In genomic region chr12:110271015-110271414, GRCh38 we compare ENCODE assay signal across 17 cellular contexts. TPM values are rescaled to one million over a fixed set of nuclear protein-coding genes. Genes with fewer than 3 reads are reported as not detected.
A peak's percentile ranks its signal among the peaks of the same experiment; 100 is the strongest.
DNase-seq lines count a peak whose midpoint lies in the region; ATAC-seq, FAIRE-seq and TF ChIP-seq lines count a peak whose summit lies in the region.
"Had no signal": no experiment of that assay in that cellular context is flagged by ENCODE, and none has a peak within 500 bp of the region (broad histone marks: within the 10 kb centered on the region; RNA-seq: fewer than 3 reads in every experiment).

No MANE protein-coding gene starts in this region.

- no peak for DNase-seq in right atrium auricular region (ENCODE audit: low spot score)
- DNase-seq in cardiac septum (ENCODE audit: low spot score), result no peak
- no peak for DNase-seq in astrocyte (ENCODE audit: low read depth)
- DNase-seq in osteoblast (ENCODE audit: insufficient read length, low spot score, missing footprints), result no peak
- DNase-seq in uterus, result no peak
- no peak for DNase-seq in GM19238 (ENCODE audit: insufficient read length, low spot score)
- DNase-seq in HK-2 (ENCODE audit: unreplicated experiment), result no peak
- no peak for DNase-seq in stimulated activated effector memory CD8-positive, alpha-beta T cell treated with anti-CD3 and anti-CD28 coated beads, Interleukin-12 subunit alpha, Interleukin-12 subunit beta, amount 100 ng/mL, for 72 hours (ENCODE audit: low spot score in 2 of 2)
- DNase-seq: activated CD4-positive, alpha-beta T cell treated with anti-CD3 and anti-CD28 coated beads for 4 hours; H7; naive thymus-derived CD4-positive, alpha-beta T cell; stimulated activated naive CD8-positive, alpha-beta T cell treated with anti-CD3 and anti-CD28 coated beads, Interleukin-15, Interleukin-2, amounts not matched to agents 100 U/mL and 50 U/mL, for 24 hours; T1000 had no signal

- no peak for FAIRE-seq in astrocyte (lab: Jason Lieb, UNC)
- FAIRE-seq: islet of Langerhans, urothelium cell line had no signal

- no peak for TF ChIP-seq POLR2A in uterus (IDR thresholded peaks at IDR 0.05)

- H2AFZ ChIP-seq in astrocyte (ENCODE audit: low read depth, low read length) (no peak overlapping the region), osteoblast (ENCODE audit: low read length) (no peak overlapping the region)
- H2AFZ ChIP-seq: hepatocyte had no signal

- H3K4me1 ChIP-seq in right atrium auricular region (peaks cover 0 to 60% of the 10 kb centered on the region in 2 donors), astrocyte (ENCODE audit: insufficient read depth, low read length) (peaks cover 29% of the 10 kb centered on the region), osteoblast (ENCODE audit: insufficient read depth, low read length) (peaks cover 31% of the 10 kb centered on the region), uterus (peaks cover 0 to 20% of the 10 kb centered on the region in 2 donors)

- H3K79me2 ChIP-seq in astrocyte (ENCODE audit: insufficient read depth, low read length) (no peaks in the 10 kb centered on the region), osteoblast (ENCODE audit: insufficient read depth, low read length) (no peaks in the 10 kb centered on the region)
- H3K79me2 ChIP-seq: hepatocyte had no signal

- no peak overlapping the region for H3K4me3 Mint-ChIP-seq in astrocyte (ENCODE audit: unreplicated experiment)
- no peak overlapping the region for H3K4me3 Mint-ChIP-seq in stimulated activated effector memory CD8-positive, alpha-beta T cell treated with anti-CD3 and anti-CD28 coated beads, Interleukin-12 subunit alpha, Interleukin-12 subunit beta, amount 100 ng/mL, for 72 hours
- H3K4me3 Mint-ChIP-seq: central memory CD8-positive, alpha-beta T cell; naive thymus-derived CD4-positive, alpha-beta T cell had no signal

- peak overlapping the region; percentile 75 to 76 for H3K27ac ChIP-seq in right atrium auricular region
- H3K27ac ChIP-seq in astrocyte (ENCODE audit: low read depth, low read length), result no peak overlapping the region
- peak overlapping the region; percentile 40 for H3K27ac ChIP-seq in osteoblast (ENCODE audit: low read depth, low read length)
- peak overlapping the region; percentile 70 to 76 for H3K27ac ChIP-seq in uterus

- no peaks in the 10 kb centered on the region for H4K20me1 ChIP-seq in astrocyte (ENCODE audit: insufficient read depth, low read length)
- H4K20me1 ChIP-seq in osteoblast (ENCODE audit: insufficient read depth, low read length), result no peaks in the 10 kb centered on the region

- no peaks in the 10 kb centered on the region for H3K36me3 ChIP-seq in right atrium auricular region
- no peaks in the 10 kb centered on the region for H3K36me3 ChIP-seq in astrocyte (ENCODE audit: insufficient read depth, low read length)
- no peaks in the 10 kb centered on the region for H3K36me3 ChIP-seq in osteoblast (ENCODE audit: insufficient read depth, low read length)
- H3K36me3 ChIP-seq in uterus, result no peaks in the 10 kb centered on the region

- H3K27ac Mint-ChIP-seq in astrocyte (ENCODE audit: unreplicated experiment), result no peak overlapping the region
- no peak overlapping the region for H3K27ac Mint-ChIP-seq in stimulated activated effector memory CD8-positive, alpha-beta T cell treated with anti-CD3 and anti-CD28 coated beads, Interleukin-12 subunit alpha, Interleukin-12 subunit beta, amount 100 ng/mL, for 72 hours
- H3K27ac Mint-ChIP-seq: naive thymus-derived CD4-positive, alpha-beta T cell had no signal

- ATAC-seq in stimulated activated effector memory CD8-positive, alpha-beta T cell treated with anti-CD3 and anti-CD28 coated beads, Interleukin-12 subunit alpha, Interleukin-12 subunit beta, amount 100 ng/mL, for 72 hours, result no peak
- ATAC-seq: naive thymus-derived CD4-positive, alpha-beta T cell; stimulated activated naive CD8-positive, alpha-beta T cell treated with anti-CD3 and anti-CD28 coated beads, Interleukin-15, Interleukin-2, amounts not matched to agents 100 U/mL and 50 U/mL, for 24 hours had no signal

- H3K4me1 Mint-ChIP-seq in astrocyte (ENCODE audit: low read depth, unreplicated experiment), result peaks cover 40% of the 10 kb centered on the region
- H3K4me1 Mint-ChIP-seq in stimulated activated effector memory CD8-positive, alpha-beta T cell treated with anti-CD3 and anti-CD28 coated beads, Interleukin-12 subunit alpha, Interleukin-12 subunit beta, amount 100 ng/mL, for 72 hours, result no peaks in the 10 kb centered on the region
- H3K4me1 Mint-ChIP-seq: central memory CD8-positive, alpha-beta T cell had no signal

- no peak for TF ChIP-seq CTCF in right atrium auricular region (IDR thresholded peaks at IDR 0.05)
- TF ChIP-seq CTCF in astrocyte (IDR thresholded peaks at IDR 0.05; ENCODE audit: insufficient read depth, low read depth, low read length), result no peak
- TF ChIP-seq CTCF in osteoblast (IDR thresholded peaks at IDR 0.05; ENCODE audit: extremely low read depth, low read depth, low read length), result no peak
- TF ChIP-seq CTCF in uterus (IDR thresholded peaks at IDR 0.05), result no peak

- H3K9me3 ChIP-seq in right atrium auricular region (no peaks in the 10 kb centered on the region), astrocyte (ENCODE audit: insufficient read depth, low read depth, low read length) (no peaks in the 10 kb centered on the region), osteoblast (ENCODE audit: low read depth, low read length) (no peaks in the 10 kb centered on the region), uterus (no peaks in the 10 kb centered on the region)

- H3K9ac ChIP-seq in astrocyte (ENCODE audit: low read length), result no peak overlapping the region

- H3K4me3 ChIP-seq in right atrium auricular region, result no peak overlapping the region
- H3K4me3 ChIP-seq in astrocyte (ENCODE audit: insufficient read depth, low read depth, low read length), result no peak overlapping the region
- no peak overlapping the region for H3K4me3 ChIP-seq in osteoblast (ENCODE audit: insufficient read depth, low read length)
- H3K4me3 ChIP-seq in uterus, result no peak overlapping the region
- H3K4me3 ChIP-seq: hepatocyte had no signal

- H3K4me2 ChIP-seq in astrocyte (ENCODE audit: low read length) (peak overlapping the region; percentile 78), osteoblast (ENCODE audit: insufficient read depth, low read length) (no peak overlapping the region)

- H3K27me3 ChIP-seq in right atrium auricular region, result no peaks in the 10 kb centered on the region
- H3K27me3 ChIP-seq in astrocyte (ENCODE audit: insufficient read depth, low read length), result no peaks in the 10 kb centered on the region
- no peaks in the 10 kb centered on the region for H3K27me3 ChIP-seq in osteoblast (ENCODE audit: insufficient read depth, low read length)
- H3K27me3 ChIP-seq in uterus, result no peaks in the 10 kb centered on the region
- H3K27me3 ChIP-seq: hepatocyte had no signal

- no peaks in the 10 kb centered on the region for H3K36me3 Mint-ChIP-seq in astrocyte (ENCODE audit: low read depth, unreplicated experiment)
- H3K36me3 Mint-ChIP-seq in stimulated activated effector memory CD8-positive, alpha-beta T cell treated with anti-CD3 and anti-CD28 coated beads, Interleukin-12 subunit alpha, Interleukin-12 subunit beta, amount 100 ng/mL, for 72 hours, result no peaks in the 10 kb centered on the region
- H3K36me3 Mint-ChIP-seq: naive thymus-derived CD4-positive, alpha-beta T cell had no signal

- H3K9me3 Mint-ChIP-seq in astrocyte (ENCODE audit: unreplicated experiment), result no peaks in the 10 kb centered on the region
- H3K9me3 Mint-ChIP-seq in stimulated activated effector memory CD8-positive, alpha-beta T cell treated with anti-CD3 and anti-CD28 coated beads, Interleukin-12 subunit alpha, Interleukin-12 subunit beta, amount 100 ng/mL, for 72 hours, result no peaks in the 10 kb centered on the region
- H3K9me3 Mint-ChIP-seq: central memory CD8-positive, alpha-beta T cell; naive thymus-derived CD4-positive, alpha-beta T cell had no signal

- H3K27me3 Mint-ChIP-seq in astrocyte (ENCODE audit: low read depth, unreplicated experiment), result no peaks in the 10 kb centered on the region

- intact Hi-C loops in cardiac septum (cut with DNase I) (no loop called here), uterus (cut with DNase I; ENCODE audit: low total_unique reads) (no loop called here)

RNA-seq across cellular contexts. Expression of gene ATP2A2, which starts 10.0 kb away (rescaled TPM):
- 1,000 to 10,000 TPM; 1,597 to 3,086 TPM for total RNA-seq in right atrium auricular region
- 918 TPM for total RNA-seq in cardiac septum
- 262 TPM in 2 replicates for total RNA-seq in astrocyte
- total RNA-seq in osteoblast, result 105 and 107 TPM in 2 replicates
- 100 to 1,000 TPM in 2 of 4 donors, 10 to 100 TPM in 2; 61.5 to 173 (median 97.9) TPM for total RNA-seq in uterus
